8 cellular contexts compared by ENCODE assay signal in the genomic region with DNA sequence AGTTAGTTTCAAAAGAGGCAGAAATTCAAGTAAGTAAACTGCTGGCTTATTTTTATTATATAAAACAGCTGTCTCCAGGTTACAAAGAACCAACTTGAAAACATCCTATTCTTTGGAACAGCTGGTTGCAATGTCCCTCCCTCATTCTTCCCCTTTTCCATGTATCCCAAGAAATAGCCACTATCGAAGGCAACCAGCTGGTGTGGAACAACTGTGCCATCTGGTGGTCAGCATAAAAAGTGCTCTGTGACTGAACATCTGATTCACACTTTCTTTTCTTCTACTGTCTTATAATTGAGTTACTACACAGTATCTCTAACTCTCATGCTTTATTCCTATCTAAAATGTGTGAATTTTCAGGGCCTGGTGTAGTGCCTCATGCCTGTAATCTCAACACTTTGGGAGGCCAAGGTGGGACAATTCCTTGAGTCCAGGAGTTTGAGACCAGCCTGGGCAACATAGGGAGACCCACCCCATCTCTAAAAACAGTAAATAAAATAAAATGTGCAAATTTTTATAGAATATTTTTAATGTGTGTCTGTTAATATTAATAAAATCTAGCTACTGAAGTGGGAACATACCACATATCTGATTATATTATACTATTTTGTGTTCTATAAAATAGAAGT. TPM values are rescaled to one million over a fixed set of nuclear protein-coding genes. Genes with fewer than 3 reads are reported as not detected.
DNase-seq lines count a peak whose midpoint lies in the region; ATAC-seq lines count a peak whose summit lies in the region.

No MANE protein-coding gene starts in this region.

- no peak overlapping the region for H3K27ac Mint-ChIP-seq in activated naive CD4-positive, alpha-beta T cell treated with anti-CD3 and anti-CD28 coated beads, Interleukin-2, amount 10 ng/mL, durations not matched to agents 7 days and 5 days

- no peaks in the 10 kb centered on the region for H3K79me1 ChIP-seq in trophoblast cell (ENCODE audit: low read length)

- ATAC-seq in HG02642 (IDR thresholded peaks at IDR 0.05; ENCODE audit: poor library complexity, unreplicated experiment) (no peak), GM19324 (IDR thresholded peaks at IDR 0.05; ENCODE audit: low FRiP score, unreplicated experiment) (no peak)

- no CpG with 5 or more reads among the region's 1 CpG for WGBS in trophoblast cell (ENCODE audit: extremely low coverage, insufficient coverage, insufficient read length)

- H3K4me1 Mint-ChIP-seq in activated naive CD4-positive, alpha-beta T cell treated with anti-CD3 and anti-CD28 coated beads, Interleukin-2, amount 10 ng/mL, durations not matched to agents 7 days and 5 days: peaks cover 12% of the 10 kb centered on the region

- H4K8ac ChIP-seq in trophoblast cell (ENCODE audit: low read depth, low read length): no peak overlapping the region

- H3K36me3 ChIP-seq in NT2/D1 (ENCODE audit: insufficient read depth, insufficient read length, low read length) (peaks cover 22% of the 10 kb centered on the region), trophoblast cell (ENCODE audit: control insufficient read depth in 1 of 2, insufficient read depth in 2 of 2, low read length in 2 of 2) (peaks cover 5 to 6% of the 10 kb centered on the region in 2 experiments)

- H3K27me3 ChIP-seq in NT2/D1 (ENCODE audit: insufficient read depth, insufficient read length) (no peaks in the 10 kb centered on the region), trophoblast cell (ENCODE audit: insufficient read depth, low read length) (no peaks in the 10 kb centered on the region)

- peaks cover 4% of the 10 kb centered on the region for H3K79me2 ChIP-seq in trophoblast cell (ENCODE audit: control insufficient read depth, insufficient read depth, low read length, poor library complexity)

- no peak overlapping the region for H2BK12ac ChIP-seq in trophoblast cell (ENCODE audit: low read length)

- H2AK5ac ChIP-seq in trophoblast cell (ENCODE audit: low read length): no peak overlapping the region

- no peak overlapping the region for H3K4ac ChIP-seq in trophoblast cell (ENCODE audit: low read depth, low read length)

- H3K27me3 Mint-ChIP-seq in activated naive CD4-positive, alpha-beta T cell treated with anti-CD3 and anti-CD28 coated beads, Interleukin-2, amount 10 ng/mL, durations not matched to agents 7 days and 5 days: no peaks in the 10 kb centered on the region

- DNase-seq in DMS114 treated with DMSO at 0.1 percent for 48 hours (lab: John Stamatoyannopoulos, UW; ENCODE audit: unreplicated experiment) (peak; percentile 68), HT-29 (ENCODE audit: low spot score) (peak; percentile 88), NT2/D1 (ENCODE audit: low read depth, low spot score) (peak; percentile 55), glomerular visceral epithelial cell (ENCODE audit: extremely low spot score) (peak; percentile 69), trophoblast cell (peak; percentile 47 to 83)
- peak; percentile 60 for DNase-seq in activated naive CD4-positive, alpha-beta T cell treated with anti-CD3 and anti-CD28 coated beads, Interleukin-2, amount 10 ng/mL, durations not matched to agents 7 days and 5 days

- H3K4me3 Mint-ChIP-seq in activated naive CD4-positive, alpha-beta T cell treated with anti-CD3 and anti-CD28 coated beads, Interleukin-2, amount 10 ng/mL, durations not matched to agents 7 days and 5 days: no peak overlapping the region

- H3K9me3 Mint-ChIP-seq in activated naive CD4-positive, alpha-beta T cell treated with anti-CD3 and anti-CD28 coated beads, Interleukin-2, amount 10 ng/mL, durations not matched to agents 7 days and 5 days: no peaks in the 10 kb centered on the region

- H2AFZ ChIP-seq in trophoblast cell (ENCODE audit: insufficient read depth, low read length, poor library complexity): no peak overlapping the region

- H3K27ac ChIP-seq in trophoblast cell (ENCODE audit: low read depth, low read length): no peak overlapping the region

- H3K9ac ChIP-seq in NT2/D1 (ENCODE audit: insufficient read length, low read depth) (no peak overlapping the region), trophoblast cell (ENCODE audit: low read length) (no peak overlapping the region)

- no peaks in the 10 kb centered on the region for H3K9me3 ChIP-seq in NT2/D1 (ENCODE audit: insufficient read depth, low read length)
- no peaks in the 10 kb centered on the region for H3K9me3 ChIP-seq in trophoblast cell (ENCODE audit: insufficient read depth, low read depth, low read length)

- CTCF ChIA-PET in activated naive CD4-positive, alpha-beta T cell treated with anti-CD3 and anti-CD28 coated beads, Interleukin-2, amount 10 ng/mL, durations not matched to agents 7 days and 5 days (lab: Charles Lee): interaction anchor here (0.5 to 3.2 kb wide), 24 partner anchors 9 to 892 kb away, joined by 3 to 21 read pairs (median 4); partner anchors contain the start of gene SNX4

- H3K4me1 ChIP-seq in NT2/D1 (ENCODE audit: insufficient read depth, insufficient read length) (no peaks in the 10 kb centered on the region), trophoblast cell (ENCODE audit: control insufficient read depth in 1 of 2, insufficient read depth in 2 of 2, low read length in 2 of 2) (no peaks in the 10 kb centered on the region)

- H4K91ac ChIP-seq in trophoblast cell (ENCODE audit: low read depth, low read length): no peak overlapping the region

- no peak overlapping the region for H3K4me3 ChIP-seq in NT2/D1 (ENCODE audit: insufficient read length, low read depth)
- no peak overlapping the region for H3K4me3 ChIP-seq in trophoblast cell (ENCODE audit: low read depth, low read length)

- H2BK5ac ChIP-seq in trophoblast cell (ENCODE audit: low read depth, low read length, poor library complexity): no peak overlapping the region

- H3K36me3 Mint-ChIP-seq in activated naive CD4-positive, alpha-beta T cell treated with anti-CD3 and anti-CD28 coated beads, Interleukin-2, amount 10 ng/mL, durations not matched to agents 7 days and 5 days: peaks cover 7% of the 10 kb centered on the region

- no peak overlapping the region for H3K14ac ChIP-seq in trophoblast cell (ENCODE audit: low read length)

- no peak overlapping the region for H3K4me2 ChIP-seq in trophoblast cell (ENCODE audit: low read length)

- no peak overlapping the region for H4K12ac ChIP-seq in trophoblast cell (ENCODE audit: low read depth, low read length)

- H3K23ac ChIP-seq in trophoblast cell (ENCODE audit: low read length): no peak overlapping the region

- no peak overlapping the region for H2BK120ac ChIP-seq in trophoblast cell (ENCODE audit: insufficient read depth, low read length, poor library complexity)

- no peak overlapping the region for H3K18ac ChIP-seq in trophoblast cell (ENCODE audit: low read length)

RNA-seq across cellular contexts. Expression of gene OSBPL11, which starts 9.6 kb away (rescaled TPM):
- 2.9 and 3.3 TPM in 2 replicates for total RNA-seq in HT-29 (2014; rRNA removed; shearing (Covaris generic))
- polyA plus RNA-seq in trophoblast cell (2013): 15.1 and 16.2 TPM in 2 replicates
